Comparison of ENCODE assay signal across 17 cellular contexts in genomic region chr4:117692538-117692937, GRCh38.
A peak's percentile ranks its signal among the peaks of the same experiment; 100 is the strongest.
DNase-seq lines count a peak whose midpoint lies in the region; ATAC-seq and TF ChIP-seq lines count a peak whose summit lies in the region.
"Had no signal": no experiment of that assay in that cellular context is flagged by ENCODE, and none has a peak within 500 bp of the region (broad histone marks: within the 10 kb centered on the region; RNA-seq: fewer than 3 reads in every experiment).

No MANE protein-coding gene starts in this region.

- no peak overlapping the region for H2AFZ ChIP-seq in HCT116 (ENCODE audit: low read depth, low read length, poor library complexity, severe bottlenecking)

- RAD21 ChIA-PET in HCT116 (lab: Charles Lee; ENCODE audit: low non-redundant PET in 1 of 2, low total read pairs in 2 of 2, uncharacterized antibody in 2 of 2, unreplicated experiment in 2 of 2) = interaction anchor here in 1 of 2 experiments (0.7 kb wide), 1 partner anchor 256 kb away, joined by 3 read pairs; no protein-coding TSS in a partner anchor

- TF ChIP-seq CTCF in BE2C (IDR thresholded peaks at IDR 0.05; ENCODE audit: low read depth, low read length) (peak; percentile 45), HCT116 (IDR thresholded peaks at IDR 0.05 in 2 of 3, conservative IDR thresholded peaks at IDR 0.05 in 1 of 3; ENCODE audit: borderline replicate concordance in 1 of 3, insufficient read depth in 1 of 3, low read depth in 2 of 3, low read length in 2 of 3) (peak in 1 of 3 experiments; percentile 24; a peak in 1 of 6 replicates)

- no peak overlapping the region for H3K27ac ChIP-seq in HCT116 (ENCODE audit: low read depth, low read length)
- no peak overlapping the region for H3K27ac ChIP-seq in SJCRH30
- H3K27ac ChIP-seq: BLaER1 treated with 17β-estradiol and CSF1 and Interleukin-3, amounts not matched to agents 10 nM and 100 nM had no signal

- no peaks in the 10 kb centered on the region for H3K4me1 Mint-ChIP-seq in T-helper 2 cell treated with Interferon-gamma antibody and Interleukin-4, amounts not matched to agents 5 μg/mL and 100 μg/mL, for 36 hours (ENCODE audit: low read depth)
- H3K4me1 Mint-ChIP-seq in activated CD4-positive, alpha-beta T cell treated with anti-CD3 and anti-CD28 coated beads, Interleukin-2, amount 10 ng/mL, durations not matched to agents 24 days and 14 days = no peaks in the 10 kb centered on the region
- H3K4me1 Mint-ChIP-seq: CD8-positive, alpha-beta memory T cell had no signal

- no peak overlapping the region for H3K27ac Mint-ChIP-seq in T-helper 2 cell treated with Interferon-gamma antibody and Interleukin-4, amounts not matched to agents 5 μg/mL and 100 μg/mL, for 36 hours
- H3K27ac Mint-ChIP-seq in activated CD4-positive, alpha-beta T cell treated with anti-CD3 and anti-CD28 coated beads, Interleukin-2, amount 10 ng/mL, durations not matched to agents 24 days and 14 days = no peak overlapping the region
- H3K27ac Mint-ChIP-seq: CD8-positive, alpha-beta memory T cell had no signal

- H3K9ac ChIP-seq in HCT116 (ENCODE audit: low read length) = no peak overlapping the region
- H3K9ac ChIP-seq: BLaER1 treated with 17β-estradiol and CSF1 and Interleukin-3, amounts not matched to agents 10 nM and 100 nM had no signal

- H3K9me3 ChIP-seq in BE2C = no peaks in the 10 kb centered on the region
- H3K9me3 ChIP-seq in HCT116 (ENCODE audit: control insufficient read depth in 1 of 2, insufficient read depth in 1 of 2, low read depth in 1 of 2, low read length in 2 of 2) = no peaks in the 10 kb centered on the region
- H3K9me3 ChIP-seq in SJCRH30 (replicated peaks) = no peaks in the 10 kb centered on the region
- H3K9me3 ChIP-seq: BLaER1 treated with 17β-estradiol and CSF1 and Interleukin-3, amounts not matched to agents 10 nM and 100 nM; HAP-1 had no signal

- H3K27me3 ChIP-seq in BE2C (no peaks in the 10 kb centered on the region), HCT116 (ENCODE audit: insufficient read depth, low read length) (no peaks in the 10 kb centered on the region), SJCRH30 (no peaks in the 10 kb centered on the region)
- H3K27me3 ChIP-seq: BLaER1 treated with 17β-estradiol and CSF1 and Interleukin-3, amounts not matched to agents 10 nM and 100 nM had no signal

- intact Hi-C loops in HCT116 (cut with micrococcal nuclease) = loop anchor here (10.0 kb wide), 1 partner anchor 558 kb away; no protein-coding TSS in a partner anchor
- intact Hi-C loops in left colon (cut with DNase I, micrococcal nuclease) = no loop called here
- intact Hi-C loops in activated CD4-positive, alpha-beta T cell treated with anti-CD3 and anti-CD28 coated beads, Interleukin-2, amount 10 ng/mL, durations not matched to agents 24 days and 14 days (cut with micrococcal nuclease) = no loop called here

- CTCF ChIA-PET in HCT116 (lab: Charles Lee) = interaction anchor here (2.1 kb wide), 1 partner anchor 8 kb away, joined by 10 read pairs; no protein-coding TSS in a partner anchor

- TF ChIP-seq POLR2A in HCT116 (IDR thresholded peaks at IDR 0.05; ENCODE audit: borderline replicate concordance, extremely low read depth, insufficient read depth, insufficient read length) = no peak

- H3K36me3 Mint-ChIP-seq in T-helper 2 cell treated with Interferon-gamma antibody and Interleukin-4, amounts not matched to agents 5 μg/mL and 100 μg/mL, for 36 hours (ENCODE audit: low read depth) = no peaks in the 10 kb centered on the region
- H3K36me3 Mint-ChIP-seq in activated CD4-positive, alpha-beta T cell treated with anti-CD3 and anti-CD28 coated beads, Interleukin-2, amount 10 ng/mL, durations not matched to agents 24 days and 14 days (ENCODE audit: low read depth) = no peaks in the 10 kb centered on the region
- H3K36me3 Mint-ChIP-seq: CD8-positive, alpha-beta memory T cell had no signal

- no peaks in the 10 kb centered on the region for H3K9me3 Mint-ChIP-seq in T-helper 2 cell treated with Interferon-gamma antibody and Interleukin-4, amounts not matched to agents 5 μg/mL and 100 μg/mL, for 36 hours
- no peaks in the 10 kb centered on the region for H3K9me3 Mint-ChIP-seq in activated CD4-positive, alpha-beta T cell treated with anti-CD3 and anti-CD28 coated beads, Interleukin-2, amount 10 ng/mL, durations not matched to agents 24 days and 14 days

- H3K4me1 ChIP-seq in BE2C (peaks cover 4% of the 10 kb centered on the region; the same call in 1 of the 2 replicates), HCT116 (ENCODE audit: control insufficient read depth in 1 of 2, insufficient read depth in 2 of 2, low read length in 2 of 2) (no peaks in the 10 kb centered on the region), SJCRH30 (no peaks in the 10 kb centered on the region)
- H3K4me1 ChIP-seq: HAP-1 had no signal

- H3K9me2 ChIP-seq in HCT116 (ENCODE audit: insufficient read depth) = no peaks in the 10 kb centered on the region

- H3K36me3 ChIP-seq in BE2C = no peaks in the 10 kb centered on the region
- no peaks in the 10 kb centered on the region for H3K36me3 ChIP-seq in HCT116 (ENCODE audit: control insufficient read depth in 1 of 2, insufficient read depth in 2 of 2, low read length in 2 of 2)
- no peaks in the 10 kb centered on the region for H3K36me3 ChIP-seq in SJCRH30
- H3K36me3 ChIP-seq: BLaER1 treated with 17β-estradiol and CSF1 and Interleukin-3, amounts not matched to agents 10 nM and 100 nM; HAP-1 had no signal

- H3K4me2 ChIP-seq in HCT116 (ENCODE audit: low read length) = no peak overlapping the region
- H3K4me2 ChIP-seq: BLaER1 treated with 17β-estradiol and CSF1 and Interleukin-3, amounts not matched to agents 10 nM and 100 nM had no signal

- ATAC-seq in HCT116 (peak; percentile 59), left colon (peak; percentile 62), GM19463 (IDR thresholded peaks at IDR 0.05; ENCODE audit: unreplicated experiment) (no peak)

- TF ChIP-seq RAD21 in HCT116 (IDR thresholded peaks at IDR 0.05; ENCODE audit: low read depth) = peak; percentile 32

- BruUV-seq in HCT116 (replicated peaks; lab: Mats Ljungman, UMichigan) = no TSS peak

- H4K20me1 ChIP-seq in HCT116 (ENCODE audit: insufficient read depth) = no peaks in the 10 kb centered on the region
- H4K20me1 ChIP-seq: BLaER1 treated with 17β-estradiol and CSF1 and Interleukin-3, amounts not matched to agents 10 nM and 100 nM had no signal

- no peaks in the 10 kb centered on the region for H3K27me3 Mint-ChIP-seq in T-helper 2 cell treated with Interferon-gamma antibody and Interleukin-4, amounts not matched to agents 5 μg/mL and 100 μg/mL, for 36 hours (ENCODE audit: low read depth)
- H3K27me3 Mint-ChIP-seq in activated CD4-positive, alpha-beta T cell treated with anti-CD3 and anti-CD28 coated beads, Interleukin-2, amount 10 ng/mL, durations not matched to agents 24 days and 14 days = no peaks in the 10 kb centered on the region
- H3K27me3 Mint-ChIP-seq: CD8-positive, alpha-beta memory T cell had no signal

- no peak overlapping the region for H3K4me3 ChIP-seq in BE2C (ENCODE audit: low read depth, low read length)
- H3K4me3 ChIP-seq in HCT116 (replicated peaks in 1 of 2; ENCODE audit: low read depth in 1 of 2, low read length in 2 of 2) = no peak overlapping the region
- H3K4me3 ChIP-seq in SJCRH30 = no peak overlapping the region
- H3K4me3 ChIP-seq: BLaER1 treated with 17β-estradiol and CSF1 and Interleukin-3, amounts not matched to agents 10 nM and 100 nM; HAP-1 had no signal

- H3K4me3 Mint-ChIP-seq in T-helper 2 cell treated with Interferon-gamma antibody and Interleukin-4, amounts not matched to agents 5 μg/mL and 100 μg/mL, for 36 hours = no peak overlapping the region
- no peak overlapping the region for H3K4me3 Mint-ChIP-seq in activated CD4-positive, alpha-beta T cell treated with anti-CD3 and anti-CD28 coated beads, Interleukin-2, amount 10 ng/mL, durations not matched to agents 24 days and 14 days
- H3K4me3 Mint-ChIP-seq: CD8-positive, alpha-beta memory T cell had no signal

- DNase-seq in BE2C (peak; percentile 40), HCT116 (ENCODE audit: low read depth, low spot score) (no peak), SJCRH30 (peak; percentile 8 to 16), left colon (no peak), T-helper 9 cell (no peak)
- DNase-seq in T-helper 2 cell treated with Interferon-gamma antibody and Interleukin-4, amounts not matched to agents 5 μg/mL and 100 μg/mL, for 36 hours (ENCODE audit: low spot score) = no peak
- DNase-seq in activated CD4-positive, alpha-beta T cell treated with anti-CD3 and anti-CD28 coated beads, Interleukin-2, amount 10 ng/mL, durations not matched to agents 24 days and 14 days = no peak
- DNase-seq: CD8-positive, alpha-beta memory T cell; NCI-H1105; NCI-H2081; NCI-H2227 treated with DMSO at 0.1 percent for 48 hours; NK-92 treated with Interleukin-12 subunit alpha and Interleukin-12 subunit beta, amount 100 ng/mL, for 24 hours; SHP77 treated with DMSO at 0.1 percent for 48 hours; T-helper 1 cell had no signal

- POLR2A ChIA-PET in HCT116 (lab: Charles Lee) = no interaction called here

- H3K79me2 ChIP-seq in HCT116 (ENCODE audit: insufficient read depth, low read length) = no peaks in the 10 kb centered on the region

TF ChIP-seq in HCT116, 20 proteins besides CTCF, POLR2A, EP300 and RAD21:
- TF ChIP-seq YY1 (IDR thresholded peaks at IDR 0.05; ENCODE audit: extremely low read depth, insufficient replicate concordance, low read depth, low read length) = no peak
- TF ChIP-seq SP1 (IDR thresholded peaks at IDR 0.05; ENCODE audit: low read depth) = no peak

Comparison
In these comparisons a context has a peak if more than half of its experiments do, and no peak if none do; other contexts are left out.
1. DNase-seq: peak in BE2C (single experiment) and SJCRH30 (2 of 2); none in HCT116 (single experiment), left colon (0 of 2), T-helper 9 cell (single experiment), T-helper 2 cell treated with Interferon-gamma antibody and Interleukin-4, amounts not matched to agents 5 μg/mL and 100 μg/mL, for 36 hours (single experiment) and activated CD4-positive, alpha-beta T cell treated with anti-CD3 and anti-CD28 coated beads, Interleukin-2, amount 10 ng/mL, durations not matched to agents 24 days and 14 days (single experiment).